ENCODE assay signal across 19 cellular contexts in genomic region chr1:19120070-19120469, GRCh38.
DNase-seq lines count a peak whose midpoint lies in the region; ATAC-seq and TF ChIP-seq lines count a peak whose summit lies in the region.
"Had no signal": no experiment of that assay in that cellular context is flagged by ENCODE, and none has a peak within 500 bp of the region (broad histone marks: within the 10 kb centered on the region; RNA-seq: fewer than 3 reads in every experiment).

No MANE protein-coding gene starts in this region.

- ATAC-seq in body of pancreas (peak; percentile 30), HG02763 (IDR thresholded peaks at IDR 0.05; ENCODE audit: unreplicated experiment) (no peak)
- ATAC-seq: A549; CD8-positive, alpha-beta T cell; GM23338 had no signal

- intact Hi-C loops in body of pancreas (cut with DNase I) = no loop called here

- no peak overlapping the region for H3K9ac ChIP-seq in BLaER1
- H3K9ac ChIP-seq: BLaER1 treated with 17β-estradiol and CSF1 and Interleukin-3, amounts not matched to agents 10 nM and 100 nM had no signal

- H3K9me3 ChIP-seq in BLaER1 (no peaks in the 10 kb centered on the region), body of pancreas (no peaks in the 10 kb centered on the region), neutrophil (no peaks in the 10 kb centered on the region)
- H3K9me3 ChIP-seq: A549; BLaER1 treated with 17β-estradiol and CSF1 and Interleukin-3, amounts not matched to agents 10 nM and 100 nM had no signal

- H3K36me3 ChIP-seq in BLaER1 = peaks cover 92% of the 10 kb centered on the region
- H3K36me3 ChIP-seq in body of pancreas (replicated peaks in 1 of 2; ENCODE audit: insufficient read depth in 1 of 2, low read depth in 2 of 2) = peaks cover 17 to 57% of the 10 kb centered on the region in 2 donors
- peaks cover 89% of the 10 kb centered on the region for H3K36me3 ChIP-seq in neutrophil

- H3K27ac ChIP-seq in BLaER1 = peak overlapping the region; percentile 35; the same call in 1 of the 2 replicates
- H3K27ac ChIP-seq in body of pancreas = peak overlapping the region in 1 of 4 donors; percentile 44
- H3K27ac ChIP-seq in neutrophil = peak overlapping the region; percentile 78
- H3K27ac ChIP-seq: 22Rv1, A549 had no signal

- H4K20me1 ChIP-seq in BLaER1 = peaks cover 1% of the 10 kb centered on the region; the same call in 1 of the 2 replicates

- TF ChIP-seq CTCF in body of pancreas (IDR thresholded peaks at IDR 0.05) (no peak), neutrophil (IDR thresholded peaks at IDR 0.05) (no peak)

- H3K4me2 ChIP-seq in BLaER1 = no peak overlapping the region
- H3K4me2 ChIP-seq: A549; BLaER1 treated with 17β-estradiol and CSF1 and Interleukin-3, amounts not matched to agents 10 nM and 100 nM; GM23338 had no signal

- no peaks in the 10 kb centered on the region for H3K27me3 ChIP-seq in BLaER1
- no peaks in the 10 kb centered on the region for H3K27me3 ChIP-seq in body of pancreas
- H3K27me3 ChIP-seq in neutrophil = no peaks in the 10 kb centered on the region
- H3K27me3 ChIP-seq: BLaER1 treated with 17β-estradiol and CSF1 and Interleukin-3, amounts not matched to agents 10 nM and 100 nM had no signal

- DNase-seq in DMS53 (lab: John Stamatoyannopoulos, UW) = peak; percentile 40
- no peak for DNase-seq in DMS53 treated with DMSO at 0.1 percent for 48 hours (lab: John Stamatoyannopoulos, UW; ENCODE audit: unreplicated experiment)
- DNase-seq in body of pancreas = peak in 3 of 4 donors; percentile 63 to 73 (median 71)
- DNase-seq in NCI-H1436 treated with DMSO at 0.1 percent for 48 hours (lab: John Stamatoyannopoulos, UW) = no peak
- no peak for DNase-seq in stimulated activated CD4-positive, alpha-beta T cell treated with anti-CD3 and anti-CD28 coated beads, Interleukin-4, amount 100 ng/mL, for 4 hours
- DNase-seq: COR-L47, DMS 273 treated with DMSO at 0.1 percent for 48 hours, DMS79, GDM1, HCEC 1CT, IMR-90 had no signal

- no peak overlapping the region for H3K4me3 ChIP-seq in BLaER1
- no peak overlapping the region for H3K4me3 ChIP-seq in body of pancreas
- no peak overlapping the region for H3K4me3 ChIP-seq in neutrophil (ENCODE audit: low read depth in 1 of 2, low read length in 1 of 2)
- H3K4me3 ChIP-seq: A549; BLaER1 treated with 17β-estradiol and CSF1 and Interleukin-3, amounts not matched to agents 10 nM and 100 nM; GM23338 had no signal

- no peak for TF ChIP-seq POLR2A in body of pancreas (IDR thresholded peaks at IDR 0.05)

- H3K4me1 ChIP-seq in BLaER1 (peaks cover 32% of the 10 kb centered on the region), body of pancreas (no peaks in the 10 kb centered on the region), neutrophil (ENCODE audit: control insufficient read depth in 1 of 2, insufficient read depth in 1 of 2, low read depth in 1 of 2, low read length in 1 of 2) (peaks cover 45 to 49% of the 10 kb centered on the region in 2 experiments)
- H3K4me1 ChIP-seq: A549 had no signal

- WGBS in body of pancreas, 2 donors = 61 to 75% methylated on average over 7 of the region's 7 CpGs

Comparison
In these comparisons a context has a peak if more than half of its experiments do, and no peak if none do; other contexts are left out.
1. DNase-seq: peak in DMS53 (single experiment) and body of pancreas (3 of 4); none in DMS53 treated with DMSO at 0.1 percent for 48 hours (single experiment), NCI-H1436 treated with DMSO at 0.1 percent for 48 hours (single experiment) and stimulated activated CD4-positive, alpha-beta T cell treated with anti-CD3 and anti-CD28 coated beads, Interleukin-4, amount 100 ng/mL, for 4 hours (0 of 2).